ENCODE assay signal across 11 cellular contexts in the genomic region with DNA sequence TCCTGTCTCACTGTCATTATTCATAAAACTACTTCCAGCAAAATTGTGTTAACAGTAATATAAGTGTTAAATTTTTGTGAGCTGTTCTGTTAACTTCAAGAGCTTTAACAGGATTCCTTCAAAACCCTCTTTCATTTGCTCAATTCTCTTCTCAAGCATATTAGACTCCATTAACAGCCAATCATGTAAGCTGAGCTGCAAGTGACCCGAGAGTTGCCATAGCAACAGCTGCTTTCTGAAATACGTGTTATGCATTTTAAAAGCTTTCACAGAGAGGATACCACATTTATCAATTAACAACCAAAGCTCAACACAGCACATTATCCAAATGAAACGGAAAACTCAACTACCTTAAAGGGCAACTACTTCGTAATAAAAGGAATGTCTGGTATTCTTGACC.
A peak's percentile ranks its signal among the peaks of the same experiment; 100 is the strongest.
DNase-seq lines count a peak whose midpoint lies in the region; ATAC-seq and TF ChIP-seq lines count a peak whose summit lies in the region.
"Had no signal": no experiment of that assay in that cellular context is flagged by ENCODE, and none has a peak within 500 bp of the region (broad histone marks: within the 10 kb centered on the region; RNA-seq: fewer than 3 reads in every experiment).

No MANE protein-coding gene starts in this region.

- H3K27me3 Mint-ChIP-seq in endodermal cell (ENCODE audit: insufficient read depth) (no peaks in the 10 kb centered on the region), neural crest cell (ENCODE audit: low read depth) (no peaks in the 10 kb centered on the region)
- no peaks in the 10 kb centered on the region for H3K27me3 Mint-ChIP-seq in activated CD4-positive, alpha-beta memory T cell treated with anti-CD3 and anti-CD28 coated beads for 36 hours
- H3K27me3 Mint-ChIP-seq: central memory CD8-positive, alpha-beta T cell had no signal

- H3K4me1 Mint-ChIP-seq in endodermal cell (peaks cover 25% of the 10 kb centered on the region), neural crest cell (peaks cover 36% of the 10 kb centered on the region)
- H3K4me1 Mint-ChIP-seq in activated CD4-positive, alpha-beta memory T cell treated with anti-CD3 and anti-CD28 coated beads for 36 hours (ENCODE audit: low read depth) = peaks cover 16% of the 10 kb centered on the region

- H3K27ac Mint-ChIP-seq in endodermal cell = no peak overlapping the region
- H3K27ac Mint-ChIP-seq in neural crest cell (ENCODE audit: unreplicated experiment) = peak overlapping the region; percentile 44
- no peak overlapping the region for H3K27ac Mint-ChIP-seq in activated CD4-positive, alpha-beta memory T cell treated with anti-CD3 and anti-CD28 coated beads for 36 hours

- DNase-seq in G401 (ENCODE audit: low spot score) (peak; percentile 78), NCI-H2171 treated with DMSO at 0.1 percent for 48 hours (lab: John Stamatoyannopoulos, UW) (peak; percentile 77), endodermal cell (peak; percentile 50), neural crest cell (ENCODE audit: low read depth, low spot score) (peak; percentile 27), SKM-1 treated with dmso at 0.1 percent for 144 hours (lab: John Stamatoyannopoulos, UW; ENCODE audit: unreplicated experiment) (no peak), SHP77 (lab: John Stamatoyannopoulos, UW) (no peak)
- DNase-seq in activated CD4-positive, alpha-beta memory T cell treated with anti-CD3 and anti-CD28 coated beads for 36 hours = no peak
- DNase-seq: T-helper 1 cell had no signal

- no peak for ATAC-seq in GM21423 (IDR thresholded peaks at IDR 0.05; ENCODE audit: unreplicated experiment)

- H3K9me3 ChIP-seq in endodermal cell (ENCODE audit: control insufficient read depth, low read length) = peaks cover 18% of the 10 kb centered on the region

- no peaks in the 10 kb centered on the region for H3K4me1 ChIP-seq in endodermal cell (ENCODE audit: control insufficient read depth, insufficient read depth, low read length)

- in situ Hi-C loops in G401 (cut with HindIII; ENCODE audit: low sequenced_read_pairs) = no loop called here

- no peaks in the 10 kb centered on the region for H3K27me3 ChIP-seq in endodermal cell (ENCODE audit: control insufficient read depth, insufficient read depth, low read length, poor library complexity, severe bottlenecking)
- H3K27me3 ChIP-seq: right atrium auricular region had no signal

- peaks cover 14% of the 10 kb centered on the region for H3K9me3 Mint-ChIP-seq in endodermal cell
- peaks cover 5% of the 10 kb centered on the region for H3K9me3 Mint-ChIP-seq in neural crest cell
- H3K9me3 Mint-ChIP-seq in activated CD4-positive, alpha-beta memory T cell treated with anti-CD3 and anti-CD28 coated beads for 36 hours = peaks cover 14% of the 10 kb centered on the region
- H3K9me3 Mint-ChIP-seq: central memory CD8-positive, alpha-beta T cell had no signal

- TF ChIP-seq CTCF in endodermal cell (conservative IDR thresholded peaks at IDR 0.05) (no peak), neural crest cell (conservative IDR thresholded peaks at IDR 0.05) (no peak)

- H3K36me3 ChIP-seq in endodermal cell (ENCODE audit: control insufficient read depth, insufficient read depth, low read length) = no peaks in the 10 kb centered on the region
- H3K36me3 ChIP-seq: right atrium auricular region had no signal

- POLR2A ChIA-PET in activated CD4-positive, alpha-beta memory T cell treated with anti-CD3 and anti-CD28 coated beads for 36 hours (lab: Charles Lee) = no interaction called here

- peaks cover 18% of the 10 kb centered on the region for H3K36me3 Mint-ChIP-seq in endodermal cell (ENCODE audit: low read depth)
- H3K36me3 Mint-ChIP-seq in neural crest cell (ENCODE audit: low read depth) = peaks cover 12% of the 10 kb centered on the region
- H3K36me3 Mint-ChIP-seq in activated CD4-positive, alpha-beta memory T cell treated with anti-CD3 and anti-CD28 coated beads for 36 hours = peaks cover 20% of the 10 kb centered on the region

- H3K4me3 Mint-ChIP-seq in endodermal cell (no peak overlapping the region), neural crest cell (peak overlapping the region; percentile 67)
- H3K4me3 Mint-ChIP-seq in activated CD4-positive, alpha-beta memory T cell treated with anti-CD3 and anti-CD28 coated beads for 36 hours = no peak overlapping the region
- H3K4me3 Mint-ChIP-seq: central memory CD8-positive, alpha-beta T cell had no signal

- intact Hi-C loops in activated CD4-positive, alpha-beta memory T cell treated with anti-CD3 and anti-CD28 coated beads for 36 hours (cut with micrococcal nuclease) = no loop called here

- no peak overlapping the region for H3K9ac ChIP-seq in endodermal cell (ENCODE audit: extremely low read depth, low read length, poor library complexity, severe bottlenecking)

- peak overlapping the region; percentile 25 for H3K27ac ChIP-seq in endodermal cell (ENCODE audit: low read depth, low read length)
- H3K27ac ChIP-seq: right atrium auricular region had no signal

- no peak overlapping the region for H3K4me3 ChIP-seq in endodermal cell (ENCODE audit: low read length)
- H3K4me3 ChIP-seq: right atrium auricular region had no signal

- CTCF ChIA-PET in activated CD4-positive, alpha-beta memory T cell treated with anti-CD3 and anti-CD28 coated beads for 36 hours (lab: Charles Lee) = interaction anchor here (0.6 kb wide), 1 partner anchor 138 kb away, joined by 3 read pairs; no protein-coding TSS in a partner anchor

- WGBS in endodermal cell (ENCODE audit: insufficient coverage in 1 of 2, insufficient read length in 1 of 2), 2 experiments = 67 to 69% methylated on average over 4 of the region's 4 CpGs

Comparison
In these comparisons a context has a peak if more than half of its experiments do, and no peak if none do; other contexts are left out.
1. DNase-seq: peak in G401 (single experiment), NCI-H2171 treated with DMSO at 0.1 percent for 48 hours (single experiment), endodermal cell (single experiment) and neural crest cell (single experiment); none in activated CD4-positive, alpha-beta memory T cell treated with anti-CD3 and anti-CD28 coated beads for 36 hours (single experiment), SKM-1 treated with dmso at 0.1 percent for 144 hours (single experiment) and SHP77 (0 of 2).